Comparison of ENCODE assay signal across 8 cellular contexts in genomic region chr15:40440300-40441011, GRCh38. TPM values are rescaled to one million over a fixed set of nuclear protein-coding genes. Genes with fewer than 3 reads are reported as not detected.
DNase-seq lines count a peak whose midpoint lies in the region; ATAC-seq and TF ChIP-seq lines count a peak whose summit lies in the region.

Gene BAHD1 (plus strand): TSS chr15:40440953. CDS start chr15:40458465, 17,512 bp downstream.

- H2BK5ac ChIP-seq in mesenchymal stem cell (ENCODE audit: low read depth, low read length, poor library complexity, severe bottlenecking): no peak within 1 kb of the TSS

- peaks cover 14 to 48% of the 10 kb centered on the region in 2 donors for H3K27me3 Mint-ChIP-seq in effector memory CD8-positive, alpha-beta T cell

- H3K9me3 Mint-ChIP-seq in effector memory CD8-positive, alpha-beta T cell: no peaks in the 10 kb centered on the region

- peak; percentile 95 for DNase-seq in COLO668 (lab: John Stamatoyannopoulos, UW; ENCODE audit: unreplicated experiment)
- DNase-seq in GM20000 (ENCODE audit: low spot score): peak; percentile 100
- peak; percentile 92 for DNase-seq in HT1080 (ENCODE audit: low read depth)
- peak; percentile 92 to 94 for DNase-seq in NOMO-1 (lab: John Stamatoyannopoulos, UW; ENCODE audit: unreplicated experiment in 2 of 2)
- peak; percentile 88 to 90 (median 90) for DNase-seq in effector memory CD8-positive, alpha-beta T cell
- DNase-seq in mesenchymal stem cell: peak; percentile 95
- peak; percentile 92 for DNase-seq in stimulated activated CD8-positive, alpha-beta memory T cell treated with anti-CD3 and anti-CD28 coated beads, Interleukin-12 subunit alpha, Interleukin-12 subunit beta, amount 100 ng/mL, for 4 hours (ENCODE audit: low read depth)

- H3K27ac Mint-ChIP-seq in effector memory CD8-positive, alpha-beta T cell: peak within 1 kb of the TSS; percentile 90 to 91

- peak within 1 kb of the TSS; percentile 99 for H2BK15ac ChIP-seq in mesenchymal stem cell (ENCODE audit: low read depth, poor library complexity, severe bottlenecking)

- H3K4ac ChIP-seq in mesenchymal stem cell (ENCODE audit: low read depth in 1 of 2, low read length in 2 of 2): peak within 1 kb of the TSS; percentile 62 to 84

- peak within 1 kb of the TSS; percentile 79 for H4K8ac ChIP-seq in mesenchymal stem cell (ENCODE audit: low read length)

- H3K27ac ChIP-seq in mesenchymal stem cell (ENCODE audit: low read length, poor library complexity, severe bottlenecking): peak within 1 kb of the TSS; percentile 5

- peak within 1 kb of the TSS; percentile 93 to 98 for H3K4me3 Mint-ChIP-seq in effector memory CD8-positive, alpha-beta T cell

- peak within 1 kb of the TSS; percentile 43 for H2AFZ ChIP-seq in mesenchymal stem cell (ENCODE audit: low read depth, low read length)

- WGBS in mesenchymal stem cell: 0% methylated on average over 24 of the region's 54 CpGs

- peaks cover 0 to 3% of the 10 kb centered on the region in 2 experiments for H3K36me3 ChIP-seq in mesenchymal stem cell (ENCODE audit: control insufficient read depth in 1 of 2, insufficient read depth in 2 of 2, low read depth in 1 of 2, low read length in 2 of 2)

- peaks cover 19% of the 10 kb centered on the region for H3K36me3 Mint-ChIP-seq in effector memory CD8-positive, alpha-beta T cell (ENCODE audit: insufficient read depth)

- ATAC-seq in effector memory CD8-positive, alpha-beta T cell (replicated peaks): peak; percentile 85

- peak within 1 kb of the TSS; percentile 100 for H3K4me2 ChIP-seq in mesenchymal stem cell (ENCODE audit: low read length, poor library complexity, severe bottlenecking)

- peak within 1 kb of the TSS; percentile 52 for H4K91ac ChIP-seq in mesenchymal stem cell (ENCODE audit: low read length)

- no peaks in the 10 kb centered on the region for H3K9me3 ChIP-seq in mesenchymal stem cell (ENCODE audit: control insufficient read depth, low read length)

- peak within 1 kb of the TSS; percentile 81 to 82 for H3K18ac ChIP-seq in mesenchymal stem cell (ENCODE audit: low read depth in 1 of 2, low read length in 2 of 2)

- H3K79me1 ChIP-seq in mesenchymal stem cell (replicated peaks; ENCODE audit: low read length, poor library complexity, severe bottlenecking): peaks cover 10% of the 10 kb centered on the region

- peak within 1 kb of the TSS; percentile 90 to 94 for H3K4me3 ChIP-seq in mesenchymal stem cell (ENCODE audit: insufficient read depth in 1 of 2, low read depth in 1 of 2, low read length in 2 of 2)

- peak within 1 kb of the TSS in 1 of 2 experiments; percentile 95 for H3K23ac ChIP-seq in mesenchymal stem cell (ENCODE audit: low read length in 2 of 2)

- POLR2A ChIA-PET in activated CD8-positive, alpha-beta memory T cell treated with anti-CD3 and anti-CD28 coated beads for 36 hours (lab: Charles Lee): interaction anchor here (0.5 to 1.5 kb wide), 5 partner anchors 12 to 1014 kb away, joined by 3 to 5 read pairs (median 4); partner anchors contain the start of genes IVD and PLCB2

- H3K9ac ChIP-seq in mesenchymal stem cell (ENCODE audit: low read length): peak within 1 kb of the TSS; percentile 83

- H2BK12ac ChIP-seq in mesenchymal stem cell (ENCODE audit: low read length in 2 of 2): peak within 1 kb of the TSS; percentile 51 to 92

- peaks cover 59 to 60% of the 10 kb centered on the region in 2 donors for H3K4me1 Mint-ChIP-seq in effector memory CD8-positive, alpha-beta T cell (ENCODE audit: low read depth in 2 of 2)

- H3K4me1 ChIP-seq in mesenchymal stem cell (ENCODE audit: control insufficient read depth, insufficient read depth, low read depth, low read length): peaks cover 33% of the 10 kb centered on the region

- H3K14ac ChIP-seq in mesenchymal stem cell (ENCODE audit: low read length in 2 of 2): peak within 1 kb of the TSS; percentile 18 to 79

- CTCF ChIA-PET in activated CD8-positive, alpha-beta memory T cell treated with anti-CD3 and anti-CD28 coated beads for 36 hours (lab: Charles Lee): interaction anchor here (0.6 to 2.3 kb wide), 10 partner anchors 11 to 166 kb away, joined by 3 to 7 read pairs (median 4); partner anchors contain the start of genes KNSTRN and PLCB2

- no peak within 1 kb of the TSS for H2AK5ac ChIP-seq in mesenchymal stem cell (ENCODE audit: low read length, severe bottlenecking)

- TF ChIP-seq CTCF in GM20000 (IDR thresholded peaks at IDR 0.05; ENCODE audit: extremely low read depth, missing control alignments): no peak

- peak within 1 kb of the TSS; percentile 74 for H2BK120ac ChIP-seq in mesenchymal stem cell (ENCODE audit: low read depth, low read length)

- peaks cover 35 to 48% of the 10 kb centered on the region in 2 experiments for H3K27me3 ChIP-seq in mesenchymal stem cell (ENCODE audit: control insufficient read depth in 1 of 2, insufficient read depth in 1 of 2, low read length in 2 of 2)

RNA-seq across cellular contexts. Expression of gene BAHD1, which starts in this region (rescaled TPM):
- total RNA-seq in HT1080 (2014; rRNA removed; shearing (Covaris generic)): 17.5 and 18.0 TPM in 2 replicates
- polyA plus RNA-seq in HT1080 (2015; cell fraction: cytosol; rRNA removed): 13.5 and 13.9 TPM in 2 replicates
- polyA plus RNA-seq in HT1080 (2015; cell fraction: nucleus; rRNA removed): 23.7 and 28.3 TPM in 2 replicates
- 10 to 100 TPM; 23.0 to 23.5 TPM for total RNA-seq in activated CD8-positive, alpha-beta memory T cell treated with anti-CD3 and anti-CD28 coated beads for 36 hours
- 14.7 TPM for polyA plus RNA-seq in mesenchymal stem cell (2013, experiment 1 of 2)
- 14.4 TPM for polyA plus RNA-seq in mesenchymal stem cell (2013, experiment 2 of 2)

Comparison
In these comparisons a context has a peak if more than half of its experiments do, and no peak if none do; other contexts are left out.
1. Peak in every context shown above with its lines: DNase-seq, ATAC-seq, H3K4me3 ChIP-seq and H3K27ac ChIP-seq.